2 cellular contexts compared by ENCODE assay signal in the genomic region with DNA sequence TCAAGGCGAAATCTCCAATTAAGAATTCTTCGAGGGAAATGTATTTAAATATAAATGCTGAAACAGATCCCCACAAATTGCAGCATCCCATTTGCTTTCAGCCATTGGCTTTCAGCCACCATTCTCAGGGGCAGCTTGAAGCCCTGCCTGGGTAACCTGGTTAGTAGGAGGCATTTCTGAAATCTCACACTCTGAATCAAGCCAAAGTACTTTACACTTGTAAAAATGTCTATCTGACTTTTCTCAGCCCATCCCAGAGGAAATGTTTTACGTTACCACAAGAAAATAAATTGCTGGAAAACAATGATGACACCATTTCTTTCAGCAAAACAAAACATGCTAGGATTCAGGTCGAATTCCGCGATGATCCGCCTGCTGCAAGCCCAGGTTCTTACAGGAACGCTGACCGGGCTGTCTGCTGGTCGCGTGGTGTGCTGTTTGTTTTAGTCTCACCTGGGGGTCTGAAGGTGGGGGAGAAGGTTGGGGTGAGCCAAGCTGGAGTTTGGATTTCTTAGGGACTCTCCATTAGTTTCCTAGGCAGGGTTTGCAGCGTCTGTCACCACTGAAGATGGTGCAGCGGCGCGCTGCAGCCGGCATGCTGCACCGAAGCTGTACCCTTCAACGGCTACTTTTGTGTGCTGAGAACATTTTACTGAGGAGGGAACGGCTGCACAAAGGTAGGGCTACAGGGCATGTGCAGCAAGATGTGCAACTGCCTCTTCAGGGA.
A peak's percentile ranks its signal among the peaks of the same experiment; 100 is the strongest.
TF ChIP-seq lines count a peak whose summit lies in the region.

No MANE protein-coding gene starts in this region.

TF ChIP-seq in HEK293, 187 proteins besides CTCF, POLR2A, EP300 and RAD21 (continues in another document):
- TF ChIP-seq, protein P1, sequence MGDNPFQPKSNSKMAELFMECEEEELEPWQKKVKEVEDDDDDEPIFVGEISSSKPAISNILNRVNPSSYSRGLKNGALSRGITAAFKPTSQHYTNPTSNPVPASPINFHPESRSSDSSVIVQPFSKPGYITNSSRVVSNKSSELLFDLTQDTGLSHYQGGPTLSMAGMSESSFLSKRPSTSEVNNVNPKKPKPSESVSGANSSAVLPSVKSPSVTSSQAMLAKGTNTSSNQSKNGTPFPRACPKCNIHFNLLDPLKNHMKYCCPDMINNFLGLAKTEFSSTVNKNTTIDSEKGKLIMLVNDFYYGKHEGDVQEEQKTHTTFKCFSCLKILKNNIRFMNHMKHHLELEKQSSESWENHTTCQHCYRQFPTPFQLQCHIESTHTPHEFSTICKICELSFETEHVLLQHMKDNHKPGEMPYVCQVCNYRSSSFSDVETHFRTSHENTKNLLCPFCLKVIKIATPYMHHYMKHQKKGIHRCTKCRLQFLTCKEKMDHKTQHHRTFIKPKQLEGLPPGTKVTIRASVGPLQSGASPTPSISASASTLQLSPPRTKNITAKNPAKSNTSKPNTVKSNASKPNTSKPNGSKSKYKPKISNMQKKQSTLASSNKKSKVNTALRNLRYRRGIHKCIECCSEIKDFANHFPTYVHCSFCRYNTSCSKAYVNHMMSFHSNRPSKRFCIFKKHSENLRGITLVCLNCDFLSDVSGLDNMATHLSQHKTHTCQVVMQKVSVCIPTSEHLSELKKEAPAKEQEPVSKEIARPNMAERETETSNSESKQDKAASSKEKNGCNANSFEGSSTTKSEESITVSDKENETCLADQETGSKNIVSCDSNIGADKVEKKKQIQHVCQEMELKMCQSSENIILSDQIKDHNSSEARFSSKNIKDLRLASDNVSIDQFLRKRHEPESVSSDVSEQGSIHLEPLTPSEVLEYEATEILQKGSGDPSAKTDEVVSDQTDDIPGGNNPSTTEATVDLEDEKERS (tag by site-specific recombination; IDR thresholded peaks at IDR 0.05) = no peak
- no peak for TF ChIP-seq HOXD13 (CRISPR knock-in tag; IDR thresholded peaks at IDR 0.05; ENCODE audit: borderline replicate concordance)
- TF ChIP-seq, protein P2, sequence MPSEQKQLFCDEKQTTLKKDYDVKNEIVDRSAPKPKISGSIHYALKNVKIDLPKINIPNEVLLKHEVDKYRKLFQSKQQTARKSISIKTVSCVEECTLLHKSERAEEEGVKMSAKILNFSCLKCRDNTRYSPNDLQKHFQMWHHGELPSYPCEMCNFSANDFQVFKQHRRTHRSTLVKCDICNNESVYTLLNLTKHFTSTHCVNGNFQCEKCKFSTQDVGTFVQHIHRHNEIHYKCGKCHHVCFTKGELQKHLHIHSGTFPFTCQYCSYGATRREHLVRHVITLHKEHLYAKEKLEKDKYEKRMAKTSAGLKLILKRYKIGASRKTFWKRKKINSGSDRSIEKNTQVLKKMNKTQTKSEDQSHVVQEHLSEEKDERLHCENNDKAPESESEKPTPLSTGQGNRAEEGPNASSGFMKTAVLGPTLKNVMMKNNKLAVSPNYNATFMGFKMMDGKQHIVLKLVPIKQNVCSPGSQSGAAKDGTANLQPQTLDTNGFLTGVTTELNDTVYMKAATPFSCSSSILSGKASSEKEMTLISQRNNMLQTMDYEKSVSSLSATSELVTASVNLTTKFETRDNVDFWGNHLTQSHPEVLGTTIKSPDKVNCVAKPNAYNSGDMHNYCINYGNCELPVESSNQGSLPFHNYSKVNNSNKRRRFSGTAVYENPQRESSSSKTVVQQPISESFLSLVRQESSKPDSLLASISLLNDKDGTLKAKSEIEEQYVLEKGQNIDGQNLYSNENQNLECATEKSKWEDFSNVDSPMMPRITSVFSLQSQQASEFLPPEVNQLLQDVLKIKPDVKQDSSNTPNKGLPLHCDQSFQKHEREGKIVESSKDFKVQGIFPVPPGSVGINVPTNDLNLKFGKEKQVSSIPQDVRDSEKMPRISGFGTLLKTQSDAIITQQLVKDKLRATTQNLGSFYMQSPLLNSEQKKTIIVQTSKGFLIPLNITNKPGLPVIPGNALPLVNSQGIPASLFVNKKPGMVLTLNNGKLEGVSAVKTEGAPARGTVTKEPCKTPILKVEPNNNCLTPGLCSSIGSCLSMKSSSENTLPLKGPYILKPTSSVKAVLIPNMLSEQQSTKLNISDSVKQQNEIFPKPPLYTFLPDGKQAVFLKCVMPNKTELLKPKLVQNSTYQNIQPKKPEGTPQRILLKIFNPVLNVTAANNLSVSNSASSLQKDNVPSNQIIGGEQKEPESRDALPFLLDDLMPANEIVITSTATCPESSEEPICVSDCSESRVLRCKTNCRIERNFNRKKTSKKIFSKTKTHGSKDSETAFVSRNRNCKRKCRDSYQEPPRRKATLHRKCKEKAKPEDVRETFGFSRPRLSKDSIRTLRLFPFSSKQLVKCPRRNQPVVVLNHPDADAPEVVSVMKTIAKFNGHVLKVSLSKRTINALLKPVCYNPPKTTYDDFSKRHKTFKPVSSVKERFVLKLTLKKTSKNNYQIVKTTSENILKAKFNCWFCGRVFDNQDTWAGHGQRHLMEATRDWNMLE (tag by site-specific recombination; conservative IDR thresholded peaks at IDR 0.05; ENCODE audit: low read depth) = no peak
- TF ChIP-seq SCRT1 (tag by site-specific recombination; IDR thresholded peaks at IDR 0.05; ENCODE audit: borderline replicate concordance) = no peak
- TF ChIP-seq OSR2 (tag by site-specific recombination; IDR thresholded peaks at IDR 0.05) = no peak
- TF ChIP-seq ZNF501 (tag by site-specific recombination; IDR thresholded peaks at IDR 0.05) = no peak
- 0 out of 2 replicates have a peak, but pooled peaks have one; percentile 31 for TF ChIP-seq ZNF2 (tag by site-specific recombination; IDR thresholded peaks at IDR 0.05)
- TF ChIP-seq GLIS1 (tag by site-specific recombination; IDR thresholded peaks at IDR 0.05) = peak; percentile 87
- TF ChIP-seq ZNF274 (IDR thresholded peaks at IDR 0.05; ENCODE audit: low read length) = no peak
- TF ChIP-seq ZNF274 (tag by site-specific recombination; IDR thresholded peaks at IDR 0.05; ENCODE audit: borderline replicate concordance) = no peak
- 0 out of 2 replicates have a peak, but pooled peaks have one; percentile 28 for TF ChIP-seq ZNF335 (tag by site-specific recombination; conservative IDR thresholded peaks at IDR 0.05)
- no peak for TF ChIP-seq ZNF423 (tag by site-specific recombination; IDR thresholded peaks at IDR 0.05)
- TF ChIP-seq, protein P3, sequence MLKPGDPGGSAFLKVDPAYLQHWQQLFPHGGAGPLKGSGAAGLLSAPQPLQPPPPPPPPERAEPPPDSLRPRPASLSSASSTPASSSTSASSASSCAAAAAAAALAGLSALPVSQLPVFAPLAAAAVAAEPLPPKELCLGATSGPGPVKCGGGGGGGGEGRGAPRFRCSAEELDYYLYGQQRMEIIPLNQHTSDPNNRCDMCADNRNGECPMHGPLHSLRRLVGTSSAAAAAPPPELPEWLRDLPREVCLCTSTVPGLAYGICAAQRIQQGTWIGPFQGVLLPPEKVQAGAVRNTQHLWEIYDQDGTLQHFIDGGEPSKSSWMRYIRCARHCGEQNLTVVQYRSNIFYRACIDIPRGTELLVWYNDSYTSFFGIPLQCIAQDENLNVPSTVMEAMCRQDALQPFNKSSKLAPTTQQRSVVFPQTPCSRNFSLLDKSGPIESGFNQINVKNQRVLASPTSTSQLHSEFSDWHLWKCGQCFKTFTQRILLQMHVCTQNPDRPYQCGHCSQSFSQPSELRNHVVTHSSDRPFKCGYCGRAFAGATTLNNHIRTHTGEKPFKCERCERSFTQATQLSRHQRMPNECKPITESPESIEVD (tag by site-specific recombination; IDR thresholded peaks at IDR 0.05) = no peak
- TF ChIP-seq ZFHX2 (tag by site-specific recombination; conservative IDR thresholded peaks at IDR 0.05) = no peak
- no peak for TF ChIP-seq ZNF777 (tag by site-specific recombination; IDR thresholded peaks at IDR 0.05; ENCODE audit: borderline replicate concordance)

TF ChIP-seq in HepG2, 621 proteins besides CTCF, POLR2A, EP300 and RAD21:
- TF ChIP-seq BRCA1 (CRISPR knock-in tag; IDR thresholded peaks at IDR 0.05) (no peak), MXD4 (CRISPR knock-in tag; IDR thresholded peaks at IDR 0.05) (no peak), ZNF232 (CRISPR knock-in tag; IDR thresholded peaks at IDR 0.05; ENCODE audit: borderline replicate concordance) (no peak), ZNF761 (CRISPR knock-in tag; conservative IDR thresholded peaks at IDR 0.05) (no peak), SIN3A (IDR thresholded peaks at IDR 0.05; ENCODE audit: borderline replicate concordance, low read depth, low read length) (no peak), ZBTB21 (CRISPR knock-in tag; IDR thresholded peaks at IDR 0.05) (no peak), SPEN (CRISPR knock-in tag; IDR thresholded peaks at IDR 0.05; ENCODE audit: low read depth) (no peak), ZNF382 (CRISPR knock-in tag; IDR thresholded peaks at IDR 0.05; ENCODE audit: borderline replicate concordance) (no peak), SP4 (CRISPR knock-in tag; IDR thresholded peaks at IDR 0.05) (no peak), ZNF839 (CRISPR knock-in tag; IDR thresholded peaks at IDR 0.05; ENCODE audit: borderline replicate concordance) (no peak), NCOA2 (CRISPR knock-in tag; IDR thresholded peaks at IDR 0.05) (no peak), HHEX (CRISPR knock-in tag; IDR thresholded peaks at IDR 0.05) (no peak), ZNF160 (CRISPR knock-in tag; IDR thresholded peaks at IDR 0.05) (no peak), DNMT1 (CRISPR knock-in tag; IDR thresholded peaks at IDR 0.05) (no peak), ELF3 (CRISPR knock-in tag; IDR thresholded peaks at IDR 0.05) (no peak), SNRNP70 (IDR thresholded peaks at IDR 0.05; ENCODE audit: low read depth, low read length) (no peak)
- TF ChIP-seq, protein P4, sequence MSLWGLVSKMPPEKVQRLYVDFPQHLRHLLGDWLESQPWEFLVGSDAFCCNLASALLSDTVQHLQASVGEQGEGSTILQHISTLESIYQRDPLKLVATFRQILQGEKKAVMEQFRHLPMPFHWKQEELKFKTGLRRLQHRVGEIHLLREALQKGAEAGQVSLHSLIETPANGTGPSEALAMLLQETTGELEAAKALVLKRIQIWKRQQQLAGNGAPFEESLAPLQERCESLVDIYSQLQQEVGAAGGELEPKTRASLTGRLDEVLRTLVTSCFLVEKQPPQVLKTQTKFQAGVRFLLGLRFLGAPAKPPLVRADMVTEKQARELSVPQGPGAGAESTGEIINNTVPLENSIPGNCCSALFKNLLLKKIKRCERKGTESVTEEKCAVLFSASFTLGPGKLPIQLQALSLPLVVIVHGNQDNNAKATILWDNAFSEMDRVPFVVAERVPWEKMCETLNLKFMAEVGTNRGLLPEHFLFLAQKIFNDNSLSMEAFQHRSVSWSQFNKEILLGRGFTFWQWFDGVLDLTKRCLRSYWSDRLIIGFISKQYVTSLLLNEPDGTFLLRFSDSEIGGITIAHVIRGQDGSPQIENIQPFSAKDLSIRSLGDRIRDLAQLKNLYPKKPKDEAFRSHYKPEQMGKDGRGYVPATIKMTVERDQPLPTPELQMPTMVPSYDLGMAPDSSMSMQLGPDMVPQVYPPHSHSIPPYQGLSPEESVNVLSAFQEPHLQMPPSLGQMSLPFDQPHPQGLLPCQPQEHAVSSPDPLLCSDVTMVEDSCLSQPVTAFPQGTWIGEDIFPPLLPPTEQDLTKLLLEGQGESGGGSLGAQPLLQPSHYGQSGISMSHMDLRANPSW (CRISPR knock-in tag; IDR thresholded peaks at IDR 0.05; ENCODE audit: borderline replicate concordance) = no peak
- TF ChIP-seq, protein P5, sequence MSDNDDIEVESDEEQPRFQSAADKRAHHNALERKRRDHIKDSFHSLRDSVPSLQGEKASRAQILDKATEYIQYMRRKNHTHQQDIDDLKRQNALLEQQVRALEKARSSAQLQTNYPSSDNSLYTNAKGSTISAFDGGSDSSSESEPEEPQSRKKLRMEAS (IDR thresholded peaks at IDR 0.05) = no peak
- TF ChIP-seq, protein P6, sequence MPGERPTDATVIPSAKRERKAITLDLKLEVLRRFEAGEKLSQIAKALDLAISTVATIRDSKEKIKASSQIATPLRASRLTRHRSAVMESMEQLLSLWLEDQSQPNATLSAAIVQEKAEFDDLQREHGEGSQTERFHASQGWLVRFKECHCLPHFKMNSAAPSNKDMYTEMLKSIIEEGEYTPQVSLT (CRISPR knock-in tag; IDR thresholded peaks at IDR 0.05; ENCODE audit: borderline replicate concordance, low read depth) = no peak
- TF ChIP-seq, protein P7, sequence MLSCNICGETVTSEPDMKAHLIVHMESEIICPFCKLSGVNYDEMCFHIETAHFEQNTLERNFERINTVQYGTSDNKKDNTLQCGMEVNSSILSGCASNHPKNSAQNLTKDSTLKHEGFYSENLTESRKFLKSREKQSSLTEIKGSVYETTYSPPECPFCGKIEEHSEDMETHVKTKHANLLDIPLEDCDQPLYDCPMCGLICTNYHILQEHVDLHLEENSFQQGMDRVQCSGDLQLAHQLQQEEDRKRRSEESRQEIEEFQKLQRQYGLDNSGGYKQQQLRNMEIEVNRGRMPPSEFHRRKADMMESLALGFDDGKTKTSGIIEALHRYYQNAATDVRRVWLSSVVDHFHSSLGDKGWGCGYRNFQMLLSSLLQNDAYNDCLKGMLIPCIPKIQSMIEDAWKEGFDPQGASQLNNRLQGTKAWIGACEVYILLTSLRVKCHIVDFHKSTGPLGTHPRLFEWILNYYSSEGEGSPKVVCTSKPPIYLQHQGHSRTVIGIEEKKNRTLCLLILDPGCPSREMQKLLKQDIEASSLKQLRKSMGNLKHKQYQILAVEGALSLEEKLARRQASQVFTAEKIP (CRISPR knock-in tag; IDR thresholded peaks at IDR 0.05; ENCODE audit: borderline replicate concordance) = no peak
